Comparison of ENCODE assay signal across 11 cellular contexts in the genomic region with DNA sequence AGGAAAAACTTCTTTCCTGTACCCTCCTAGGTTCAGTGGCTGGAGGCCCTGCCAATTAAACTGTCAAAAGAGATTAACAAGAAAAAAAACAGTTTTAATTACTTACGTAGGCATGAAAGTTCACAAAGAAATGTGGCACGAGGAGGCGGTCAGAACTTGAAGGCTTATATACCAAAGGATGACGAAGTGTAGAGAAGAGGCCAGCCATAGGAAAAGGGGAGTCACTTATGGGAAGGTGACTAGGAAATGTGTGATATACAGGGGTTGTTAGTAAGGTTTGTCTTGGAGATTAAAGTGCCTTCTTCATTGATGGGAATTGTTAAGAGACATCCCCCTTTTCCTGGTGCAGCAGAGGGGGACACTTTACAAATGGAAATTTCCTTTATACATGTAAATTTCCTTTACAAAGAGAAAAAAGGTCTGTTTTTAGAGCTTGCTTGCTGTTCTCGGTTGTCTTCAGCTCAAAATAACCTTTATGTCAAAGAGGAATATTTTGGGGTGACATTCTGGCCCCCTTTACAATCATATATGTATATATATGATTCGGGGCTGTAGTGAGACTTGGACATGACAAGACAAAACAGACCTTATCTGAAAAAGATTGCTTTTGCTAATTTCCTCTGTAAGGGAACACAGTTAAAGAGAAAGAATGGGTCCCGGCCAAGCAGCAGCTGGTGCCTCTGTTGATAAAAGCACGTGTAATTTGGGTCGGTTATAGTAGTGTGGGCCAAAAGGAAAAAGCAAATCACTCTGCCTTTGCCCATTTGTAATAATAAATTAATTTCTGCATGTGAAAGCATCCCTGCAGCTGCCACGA. TPM values are rescaled to one million over a fixed set of nuclear protein-coding genes. Genes with fewer than 3 reads are reported as not detected.
DNase-seq lines count a peak whose midpoint lies in the region; ATAC-seq, FAIRE-seq and TF ChIP-seq lines count a peak whose summit lies in the region.
"Had no signal": no experiment of that assay in that cellular context is flagged by ENCODE, and none has a peak within 500 bp of the region (broad histone marks: within the 10 kb centered on the region; RNA-seq: fewer than 3 reads in every experiment).

No MANE protein-coding gene starts in this region.

- POLR2A ChIA-PET in SK-N-SH (lab: Yijun Ruan, JAX): no interaction called here

- CTCF ChIA-PET in SK-N-SH (lab: Yijun Ruan, JAX): interaction anchor here (1.2 kb wide), 1 partner anchor 10 kb away, joined by 7 read pairs; no protein-coding TSS in a partner anchor

- intact Hi-C loops in left ventricle myocardium inferior (cut with micrococcal nuclease): no loop called here

- H3K9me2 ChIP-seq in SK-N-SH: no peaks in the 10 kb centered on the region

- peak overlapping the region; percentile 47; the same call in 1 of the 2 replicates for H3K4me2 ChIP-seq in SK-N-SH

- WGBS in SK-N-SH (ENCODE audit: low lambda C conversion rate): 54% methylated on average over 10 of the region's 10 CpGs

- H3K36me3 ChIP-seq in SK-N-SH (replicated peaks in 1 of 2; ENCODE audit: control insufficient read depth in 1 of 2, insufficient read depth in 2 of 2, low read length in 1 of 2) (no peaks in the 10 kb centered on the region), left ventricle myocardium inferior (no peaks in the 10 kb centered on the region)

- no peaks in the 10 kb centered on the region for H3K9me3 ChIP-seq in SK-N-SH
- no peaks in the 10 kb centered on the region for H3K9me3 ChIP-seq in left ventricle myocardium inferior (replicated peaks)

- H3K4me3 ChIP-seq in SK-N-SH (ENCODE audit: low read depth in 2 of 2, low read length in 1 of 2) (peak overlapping the region in 1 of 2 experiments; percentile 2; a peak in 1 of 4 replicates), left ventricle myocardium inferior (peak overlapping the region; percentile 4)

- TF ChIP-seq RAD21 in SK-N-SH (IDR thresholded peaks at IDR 0.05; ENCODE audit: low read length): no peak

- H2AFZ ChIP-seq in SK-N-SH (ENCODE audit: low read depth): peak overlapping the region; percentile 29; the same call in 1 of the 2 replicates

- H4K20me1 ChIP-seq in SK-N-SH (ENCODE audit: insufficient read depth): no peaks in the 10 kb centered on the region

- peak in 1 of 2 experiments; percentile 12; a peak in 1 of 4 replicates for TF ChIP-seq EP300 in SK-N-SH (IDR thresholded peaks at IDR 0.05; ENCODE audit: borderline replicate concordance in 1 of 2, low read depth in 1 of 2, low read length in 1 of 2)

- H3K79me2 ChIP-seq in SK-N-SH (ENCODE audit: insufficient read depth): peaks cover 3% of the 10 kb centered on the region; the same call in 1 of the 2 replicates

- peak overlapping the region in 1 of 2 experiments; percentile 71; a peak in 2 of 4 replicates for H3K27ac ChIP-seq in SK-N-SH (ENCODE audit: low read depth in 2 of 2, low read length in 1 of 2)
- H3K27ac ChIP-seq in left ventricle myocardium inferior (replicated peaks): peak overlapping the region; percentile 83

- peaks cover 27% of the 10 kb centered on the region for H3F3A ChIP-seq in SK-N-SH (replicated peaks; ENCODE audit: insufficient read depth)

- no peak for ATAC-seq in GM21528 (IDR thresholded peaks at IDR 0.05; ENCODE audit: low FRiP score, unreplicated experiment)
- no peak for ATAC-seq in HG02571 (IDR thresholded peaks at IDR 0.05; ENCODE audit: unreplicated experiment)
- ATAC-seq: activated CD8-positive, alpha-beta T cell treated with anti-CD3 and anti-CD28 coated beads for 36 hours had no signal

- TF ChIP-seq CTCF in SK-N-SH (IDR thresholded peaks at IDR 0.05) (no peak), left ventricle myocardium inferior (IDR thresholded peaks at IDR 0.05; ENCODE audit: borderline replicate concordance) (no peak)

- peaks cover 21 to 30% of the 10 kb centered on the region in 2 experiments for H3K4me1 ChIP-seq in SK-N-SH (ENCODE audit: control insufficient read depth in 1 of 2, insufficient read depth in 2 of 2, low read depth in 1 of 2, low read length in 1 of 2)
- peaks cover 67% of the 10 kb centered on the region for H3K4me1 ChIP-seq in left ventricle myocardium inferior

- no peak overlapping the region for H3K9ac ChIP-seq in SK-N-SH

- DNase-seq in SK-N-SH (no peak), left ventricle myocardium inferior (no peak), retina (peak; percentile 56), anterior cingulate cortex (lab: John Stamatoyannopoulos, UW) (no peak), CD1c-positive myeloid dendritic cell (ENCODE audit: extremely low spot score) (no peak)
- DNase-seq: activated CD8-positive, alpha-beta T cell treated with anti-CD3 and anti-CD28 coated beads for 36 hours; EL; midbrain had no signal

- FAIRE-seq in G401.6 (lab: Jason Lieb, UNC): peak; percentile 94

- no peaks in the 10 kb centered on the region for H3K27me3 ChIP-seq in SK-N-SH (ENCODE audit: insufficient read depth)
- H3K27me3 ChIP-seq in left ventricle myocardium inferior (ENCODE audit: low read depth): no peaks in the 10 kb centered on the region

TF ChIP-seq in SK-N-SH, 30 proteins besides CTCF, POLR2A, EP300 and RAD21:
- TF ChIP-seq FOXM1 (IDR thresholded peaks at IDR 0.05; ENCODE audit: low read depth): no peak
- TF ChIP-seq RCOR1 (IDR thresholded peaks at IDR 0.05; ENCODE audit: low read length): no peak
- no peak for TF ChIP-seq GABPA (IDR thresholded peaks at IDR 0.05; ENCODE audit: low read depth)
- no peak for TF ChIP-seq RFX5 (IDR thresholded peaks at IDR 0.05; ENCODE audit: low read length)
- TF ChIP-seq MXI1 (IDR thresholded peaks at IDR 0.05; ENCODE audit: low read depth, low read length): peak; percentile 89
- no peak for TF ChIP-seq GATA2 (CRISPR knock-in tag; IDR thresholded peaks at IDR 0.05)
- no peak for TF ChIP-seq IRF3 (IDR thresholded peaks at IDR 0.05; ENCODE audit: low read depth, low read length)
- TF ChIP-seq, protein P1, sequence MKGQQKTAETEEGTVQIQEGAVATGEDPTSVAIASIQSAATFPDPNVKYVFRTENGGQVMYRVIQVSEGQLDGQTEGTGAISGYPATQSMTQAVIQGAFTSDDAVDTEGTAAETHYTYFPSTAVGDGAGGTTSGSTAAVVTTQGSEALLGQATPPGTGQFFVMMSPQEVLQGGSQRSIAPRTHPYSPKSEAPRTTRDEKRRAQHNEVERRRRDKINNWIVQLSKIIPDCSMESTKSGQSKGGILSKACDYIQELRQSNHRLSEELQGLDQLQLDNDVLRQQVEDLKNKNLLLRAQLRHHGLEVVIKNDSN (IDR thresholded peaks at IDR 0.05; ENCODE audit: borderline replicate concordance, low read depth): no peak
- 0 out of 2 replicates have a peak, but pooled peaks have one; percentile 36 for TF ChIP-seq MAX (IDR thresholded peaks at IDR 0.05; ENCODE audit: low read depth)
TF ChIP-seq in SK-N-SH: peak in this region for 2.

RNA-seq across cellular contexts. Expression of gene SYNE2, which starts 38.6 kb away (rescaled TPM):
- polyA plus RNA-seq in SK-N-SH (2012; rRNA removed): 6.5 and 7.1 TPM in 2 replicates
- polyA plus RNA-seq in SK-N-SH (2012; cell fraction: cytosol; rRNA removed): 3.6 and 4.7 TPM in 2 replicates
- polyA plus RNA-seq in SK-N-SH (2012; cell fraction: nucleus; rRNA removed): 18.8 and 21.3 TPM in 2 replicates
- 186 TPM for total RNA-seq in left ventricle myocardium inferior
